ENCODE assay signal across 12 cellular contexts in genomic region chr16:87926246-87927194, GRCh38. TPM values are rescaled to one million over a fixed set of nuclear protein-coding genes. Genes with fewer than 3 reads are reported as not detected.
DNase-seq lines count a peak whose midpoint lies in the region; ATAC-seq, FAIRE-seq and TF ChIP-seq lines count a peak whose summit lies in the region.
"Had no signal": no experiment of that assay in that cellular context is flagged by ENCODE, and none has a peak within 500 bp of the region (broad histone marks: within the 10 kb centered on the region; RNA-seq: fewer than 3 reads in every experiment).

No MANE protein-coding gene starts in this region.

- H3K36me3 ChIP-seq in HEK293 (ENCODE audit: control insufficient read depth in 2 of 2, insufficient read depth in 1 of 2, low read length in 2 of 2) (no peaks in the 10 kb centered on the region), PC-9 (ENCODE audit: low read depth) (no peaks in the 10 kb centered on the region), transverse colon (no peaks in the 10 kb centered on the region)

- POLR2A ChIA-PET in HEK293 (lab: Yijun Ruan, JAX) (no interaction called here), activated B cell treated with CpG ODN at 0.5 μM for 24 hours (lab: Charles Lee) (interaction anchor here (0.7 to 4.2 kb wide), 7 partner anchors 19 to 161 kb away, joined by 3 to 36 read pairs (median 5); partner anchors contain the start of genes BANP and KLHDC4), PC-9 (lab: Charles Lee; ENCODE audit: unreplicated experiment) (no interaction called here)

- peaks cover 35% of the 10 kb centered on the region for H3K4me1 Mint-ChIP-seq in activated B cell treated with CpG ODN at 0.5 μM for 24 hours
- peaks cover 19% of the 10 kb centered on the region for H3K4me1 Mint-ChIP-seq in nephron

- H3K27ac Mint-ChIP-seq in activated B cell treated with CpG ODN at 0.5 μM for 24 hours (peak overlapping the region; percentile 62), nephron (peak overlapping the region in 2 of 3 experiments; percentile 43 to 73)

- H3K4me3 Mint-ChIP-seq in activated B cell treated with CpG ODN at 0.5 μM for 24 hours = peak overlapping the region; percentile 70
- H3K4me3 Mint-ChIP-seq in nephron = no peak overlapping the region

- no peaks in the 10 kb centered on the region for H3K9me2 ChIP-seq in PC-9 (ENCODE audit: insufficient read depth)

- TF ChIP-seq EP300 in transverse colon (IDR thresholded peaks at IDR 0.05; ENCODE audit: low read depth) = no peak

- H3K4me2 ChIP-seq in PC-9 = no peak overlapping the region

- H3K27me3 ChIP-seq in PC-9 (ENCODE audit: insufficient read depth, low read depth) = peaks cover 5% of the 10 kb centered on the region; the same call in 1 of the 2 replicates
- H3K27me3 ChIP-seq in transverse colon = peaks cover 8% of the 10 kb centered on the region

- peak; percentile 60 for ATAC-seq in activated B cell treated with CpG ODN at 0.5 μM for 24 hours (ENCODE audit: low read depth)

- H3K4me1 ChIP-seq in HEK293 (ENCODE audit: control insufficient read depth, insufficient read depth, low read length) = no peaks in the 10 kb centered on the region; the same call in 1 of the 2 replicates
- H3K4me1 ChIP-seq in PC-9 (replicated peaks; ENCODE audit: insufficient read depth) = no peaks in the 10 kb centered on the region
- no peaks in the 10 kb centered on the region for H3K4me1 ChIP-seq in transverse colon

- H3K9me3 ChIP-seq in HEK293 (ENCODE audit: control insufficient read depth, insufficient read depth, low read depth, low read length) (no peaks in the 10 kb centered on the region), PC-9 (ENCODE audit: insufficient read depth, low read depth) (no peaks in the 10 kb centered on the region), transverse colon (no peaks in the 10 kb centered on the region)

- no peak for TF ChIP-seq CTCF in HEK293 (tag by site-specific recombination; IDR thresholded peaks at IDR 0.05)
- no peak for TF ChIP-seq CTCF in activated B cell treated with CpG ODN at 0.5 μM for 24 hours (IDR thresholded peaks at IDR 0.05)
- no peak for TF ChIP-seq CTCF in nephron (IDR thresholded peaks at IDR 0.05; ENCODE audit: unreplicated experiment in 3 of 3)
- TF ChIP-seq CTCF in D721Med (IDR thresholded peaks at IDR 0.05; ENCODE audit: insufficient read depth, missing control alignments) = no peak
- no peak for TF ChIP-seq CTCF in PC-9 (conservative IDR thresholded peaks at IDR 0.05)
- no peak for TF ChIP-seq CTCF in transverse colon (IDR thresholded peaks at IDR 0.05)

- BruUV-seq in PC-9 (replicated peaks; lab: Mats Ljungman, UMichigan) = no TSS peak

- H3K4me3 ChIP-seq in HEK293 (ENCODE audit: low read depth, low read length) (no peak overlapping the region), PC-9 (no peak overlapping the region), transverse colon (no peak overlapping the region)

- H3K9me3 Mint-ChIP-seq in activated B cell treated with CpG ODN at 0.5 μM for 24 hours (no peaks in the 10 kb centered on the region), nephron (no peaks in the 10 kb centered on the region)

- no peaks in the 10 kb centered on the region for H4K20me1 ChIP-seq in PC-9 (ENCODE audit: insufficient read depth)

- intact Hi-C loops in activated B cell treated with CpG ODN at 0.5 μM for 24 hours (cut with micrococcal nuclease) (loop anchor here (10.0 kb wide), 1 partner anchor 118 kb away; no protein-coding TSS in a partner anchor), PC-9 (cut with micrococcal nuclease; ENCODE audit: unreplicated experiment) (no loop called here), transverse colon (cut with DNase I; ENCODE audit: low total_unique reads) (no loop called here)

- WGBS in transverse colon (ENCODE audit: low coverage in 1 of 2), 2 donors = 63 to 67% methylated on average over 10 to 44 of the region's 44 CpGs

- H3K27me3 Mint-ChIP-seq in activated B cell treated with CpG ODN at 0.5 μM for 24 hours (peaks cover 3% of the 10 kb centered on the region), nephron (ENCODE audit: low read depth) (peaks cover 24% of the 10 kb centered on the region)

- no peaks in the 10 kb centered on the region for H3K79me2 ChIP-seq in PC-9 (ENCODE audit: low read depth)
- H3K79me2 ChIP-seq: parathyroid adenoma had no signal

- no peak for TF ChIP-seq POLR2A in transverse colon (IDR thresholded peaks at IDR 0.05)

- in situ Hi-C loops in transverse colon (cut with MboI; ENCODE audit: low pct_ligation_motif_present in 1 of 4, low pct_unique_long_range_greater_than_20kb in 1 of 4, low sequenced_read_pairs in 3 of 4) = no loop called here

- peak; percentile 94 for DNase-seq in DMS53 (lab: John Stamatoyannopoulos, UW)
- DNase-seq in activated B cell treated with CpG ODN at 0.5 μM for 24 hours = peak; percentile 52
- DNase-seq in D721Med (ENCODE audit: insufficient read length, low spot score) = no peak
- no peak for DNase-seq in PC-9
- DNase-seq in NCI-H1436 treated with DMSO at 0.1 percent for 48 hours (lab: John Stamatoyannopoulos, UW) = no peak
- no peak for DNase-seq in transverse colon
- DNase-seq: MM.1S, Right ventricle myocardium superior had no signal

- CTCF ChIA-PET in HEK293 (lab: Yijun Ruan, JAX) (interaction anchor here (0.6 to 0.7 kb wide), 3 partner anchors 19 to 524 kb away, joined by 3 to 4 read pairs (median 3); no protein-coding TSS in a partner anchor), activated B cell treated with CpG ODN at 0.5 μM for 24 hours (lab: Charles Lee) (interaction anchor here (1.0 to 1.7 kb wide), 3 partner anchors 10 to 511 kb away, joined by 3 read pairs; partner anchors contain the start of gene CA5A), PC-9 (lab: Charles Lee) (no interaction called here)

- H3K36me3 Mint-ChIP-seq in activated B cell treated with CpG ODN at 0.5 μM for 24 hours (ENCODE audit: low read depth) = no peaks in the 10 kb centered on the region
- no peaks in the 10 kb centered on the region for H3K36me3 Mint-ChIP-seq in nephron (ENCODE audit: low read depth)

- FAIRE-seq in D721Med (lab: Jason Lieb, UNC) = no peak
- FAIRE-seq: bronchial epithelial cell had no signal

- no peak overlapping the region for H2AFZ ChIP-seq in PC-9

- H3F3A ChIP-seq in PC-9 (ENCODE audit: insufficient read depth, low read depth) = no peaks in the 10 kb centered on the region

- no peak overlapping the region for H3K27ac ChIP-seq in HEK293 (ENCODE audit: extremely low read depth, low read depth, low read length)
- H3K27ac ChIP-seq in PC-9 = no peak overlapping the region
- H3K27ac ChIP-seq in transverse colon = no peak overlapping the region
- H3K27ac ChIP-seq: parathyroid adenoma had no signal

TF ChIP-seq in HEK293, 187 proteins besides CTCF, POLR2A, EP300 and RAD21:
- TF ChIP-seq PATZ1 (tag by site-specific recombination; IDR thresholded peaks at IDR 0.05) (no peak), ZNF398 (tag by site-specific recombination; IDR thresholded peaks at IDR 0.05) (no peak), TRIM28 (IDR thresholded peaks at IDR 0.05; ENCODE audit: borderline replicate concordance, low read length) (no peak), ZFHX2 (tag by site-specific recombination; conservative IDR thresholded peaks at IDR 0.05) (peak; percentile 44; the same call in 1 of the 2 replicates)

RNA-seq across cellular contexts. Expression of gene CA5A, which starts 9.8 kb away (rescaled TPM):
- total RNA-seq in activated B cell treated with CpG ODN at 0.5 μM for 24 hours (not detected in 2 replicates), PC-9 (2021) (0.05 and 0.26 TPM in 2 replicates), transverse colon (not detected)
- total RNA-seq: bronchial epithelial cell, Right ventricle myocardium superior had no signal

RNA-seq across cellular contexts. Expression of gene BANP, which starts 24.7 kb away (rescaled TPM):
- total RNA-seq in activated B cell treated with CpG ODN at 0.5 μM for 24 hours (62.8 and 72.3 TPM in 2 replicates), PC-9 (2021) (60.9 and 73.2 TPM in 2 replicates), transverse colon (10 to 100 TPM; 15.3 to 25.1 (median 18.7) TPM)

RNA-seq across cellular contexts. Expression of gene SLC7A5, which starts 57.2 kb away (rescaled TPM):
- total RNA-seq in activated B cell treated with CpG ODN at 0.5 μM for 24 hours (106 and 111 TPM in 2 replicates), PC-9 (2021) (357 and 496 TPM in 2 replicates), transverse colon (1 to 10 TPM; 2.7 to 7.0 (median 5.7) TPM)

Comparison
In these comparisons a context has a peak if more than half of its experiments do, and no peak if none do; other contexts are left out.
1. DNase-seq: peak in DMS53 (single experiment) and activated B cell treated with CpG ODN at 0.5 μM for 24 hours (single experiment); none in D721Med (single experiment), PC-9 (0 of 2), NCI-H1436 treated with DMSO at 0.1 percent for 48 hours (single experiment) and transverse colon (single experiment).
2. RNA of gene SLC7A5, which starts 57.2 kb away (total RNA-seq): 357 to 496 TPM in PC-9 and 106 to 111 TPM in activated B cell treated with CpG ODN at 0.5 μM for 24 hours; 2.7 to 7.0 TPM in transverse colon; every median in the first group is over 10 times any median in the second.